17 cellular contexts compared by ENCODE assay signal in the genomic region with DNA sequence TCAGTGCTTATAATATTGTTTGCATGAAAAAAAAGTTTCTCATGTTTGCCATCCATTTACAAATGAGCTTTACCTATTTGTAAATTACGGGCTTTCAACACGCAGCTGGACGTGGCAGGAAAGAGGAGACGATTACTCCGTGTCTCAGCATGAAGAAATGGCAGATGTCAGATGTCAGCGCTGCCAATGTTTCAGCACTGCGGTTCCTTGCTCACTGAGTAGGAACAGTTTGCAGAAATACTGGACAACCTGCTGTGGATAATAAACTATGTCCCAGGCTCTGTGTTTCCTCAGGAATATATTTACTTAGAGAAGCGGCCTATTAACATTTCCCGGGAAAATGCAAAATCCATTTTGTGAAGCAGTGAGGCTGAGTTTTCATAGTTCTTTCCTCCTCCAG.
"Had no signal": no experiment of that assay in that cellular context is flagged by ENCODE, and none has a peak within 500 bp of the region (broad histone marks: within the 10 kb centered on the region; RNA-seq: fewer than 3 reads in every experiment).

No MANE protein-coding gene starts in this region.

- H3K27ac ChIP-seq: body of pancreas, coronary artery, prostate gland had no signal

- H3K27ac Mint-ChIP-seq: activated CD4-positive, alpha-beta T cell treated with anti-CD3 and anti-CD28 coated beads, Interleukin-2, amount 10 ng/mL, durations not matched to agents 24 days and 14 days; activated CD8-positive, alpha-beta T cell treated with anti-CD3 and anti-CD28 coated beads for 36 hours; activated naive CD4-positive, alpha-beta T cell treated with anti-CD3 and anti-CD28 coated beads for 36 hours; naive B cell had no signal

- H3K27me3 Mint-ChIP-seq: activated CD4-positive, alpha-beta T cell treated with anti-CD3 and anti-CD28 coated beads, Interleukin-2, amount 10 ng/mL, durations not matched to agents 24 days and 14 days; activated CD8-positive, alpha-beta T cell treated with anti-CD3 and anti-CD28 coated beads for 36 hours had no signal

- H3K4me3 ChIP-seq: body of pancreas, coronary artery, mucosa of descending colon, prostate gland, right atrium auricular region, tibial artery had no signal

- H3K27me3 ChIP-seq: body of pancreas, right atrium auricular region, tibial artery had no signal

- H3K36me3 ChIP-seq: prostate gland, right atrium auricular region had no signal

- H3K4me3 Mint-ChIP-seq: activated CD4-positive, alpha-beta T cell treated with anti-CD3 and anti-CD28 coated beads, Interleukin-2, amount 10 ng/mL, durations not matched to agents 24 days and 14 days; activated CD8-positive, alpha-beta T cell treated with anti-CD3 and anti-CD28 coated beads for 36 hours; activated naive CD4-positive, alpha-beta T cell treated with anti-CD3 and anti-CD28 coated beads for 36 hours; naive B cell had no signal

- H3K9me3 Mint-ChIP-seq: activated CD4-positive, alpha-beta T cell treated with anti-CD3 and anti-CD28 coated beads, Interleukin-2, amount 10 ng/mL, durations not matched to agents 24 days and 14 days had no signal

- ATAC-seq: activated CD8-positive, alpha-beta T cell treated with anti-CD3 and anti-CD28 coated beads for 36 hours; body of pancreas; esophagus mucosa; mucosa of descending colon had no signal

- H3K4me1 Mint-ChIP-seq: activated CD4-positive, alpha-beta T cell treated with anti-CD3 and anti-CD28 coated beads, Interleukin-2, amount 10 ng/mL, durations not matched to agents 24 days and 14 days had no signal

- H3K4me1 ChIP-seq: body of pancreas, prostate gland had no signal

- H3K9me3 ChIP-seq: body of pancreas, mucosa of descending colon, prostate gland had no signal

- DNase-seq: activated CD4-positive, alpha-beta T cell treated with anti-CD3 and anti-CD28 coated beads, Interleukin-2, amount 10 ng/mL, durations not matched to agents 24 days and 14 days; activated CD8-positive, alpha-beta T cell treated with anti-CD3 and anti-CD28 coated beads for 36 hours; activated naive CD4-positive, alpha-beta T cell treated with anti-CD3 and anti-CD28 coated beads for 36 hours; activated T-cell treated with anti-CD3 and anti-CD28 coated beads, Interleukin-2, amount 50 U/mL, for 1 hour; body of pancreas; mesenchymal stem cell; mucosa of descending colon; naive B cell; stimulated activated CD4-positive, alpha-beta T cell treated with anti-CD3 and anti-CD28 coated beads, Interleukin-2, amount 100 ng/mL, for 24 hours; stimulated activated naive CD4-positive, alpha-beta T cell treated with Interleukin-2 at 50 U/mL for 16 hours; substantia nigra; T1000; tibial artery had no signal
